ENCODE assay signal across 1 cellular context in genomic region chr1:3113047-3113740, GRCh38.
TF ChIP-seq lines count a peak whose summit lies in the region.

No MANE protein-coding gene starts in this region.

TF ChIP-seq in H1, 55 proteins besides CTCF, POLR2A, EP300 and RAD21:
- TF ChIP-seq CBX5 (IDR thresholded peaks at IDR 0.05; ENCODE audit: low read depth, low read length) = no peak
- TF ChIP-seq SIX5 (IDR thresholded peaks at IDR 0.05; ENCODE audit: low read depth, low read length) = no peak
- no peak for TF ChIP-seq SUZ12 (IDR thresholded peaks at IDR 0.05; ENCODE audit: low read length)
- no peak for TF ChIP-seq TAF1 (IDR thresholded peaks at IDR 0.05; ENCODE audit: low read depth, low read length)
- TF ChIP-seq HDAC2 (IDR thresholded peaks at IDR 0.05; ENCODE audit: borderline replicate concordance in 1 of 2, low read depth in 2 of 2, low read length in 2 of 2) = no peak
